22 cellular contexts compared by ENCODE assay signal in the genomic region with DNA sequence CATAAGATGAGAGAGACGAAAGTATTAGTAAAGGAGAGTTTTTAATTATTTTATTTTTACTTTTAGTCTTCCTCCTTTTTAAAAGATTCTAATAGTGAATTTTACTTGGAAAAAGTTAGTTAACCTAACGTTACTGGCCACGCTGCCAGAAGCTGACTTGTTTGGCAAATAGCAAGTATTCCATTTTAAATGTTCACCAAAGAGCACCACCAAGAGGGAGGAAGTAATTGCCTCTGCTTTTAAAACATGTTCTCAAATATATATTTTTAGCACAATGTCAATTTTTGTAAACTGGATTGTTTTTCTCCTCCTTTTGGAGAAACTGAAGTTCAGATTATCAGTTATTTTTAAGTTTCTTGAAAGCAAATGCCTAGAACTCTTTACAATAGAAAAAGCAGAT.
"Had no signal": no experiment of that assay in that cellular context is flagged by ENCODE, and none has a peak within 500 bp of the region (broad histone marks: within the 10 kb centered on the region; RNA-seq: fewer than 3 reads in every experiment).

No MANE protein-coding gene starts in this region.

- H3K27me3 ChIP-seq: ascending aorta, body of pancreas had no signal

- H3K4me3 ChIP-seq: ascending aorta, body of pancreas, K562 had no signal

- H3K9me3 ChIP-seq: ascending aorta, body of pancreas had no signal

- FAIRE-seq: bronchial epithelial cell, K562, RCC 7860 had no signal

- H3K36me3 ChIP-seq: ascending aorta had no signal

- H3K27ac ChIP-seq: ascending aorta, body of pancreas had no signal

- DNase-seq: activated CD4-positive, alpha-beta T cell treated with anti-CD3 and anti-CD28 coated beads for 48 hours; activated CD4-positive, alpha-beta T cell treated with anti-CD3 and anti-CD28 coated beads, Interleukin-2, amount 50 U/mL, for 4 hours; activated CD4-positive, CD25-positive, alpha-beta regulatory T cell treated with anti-CD3 and anti-CD28 coated beads, Interleukin-2, amount 50 U/mL, for 72 hours; activated CD8-positive, alpha-beta memory T cell treated with anti-CD3 and anti-CD28 coated beads, Interleukin-2, amount 50 U/mL, for 48 hours; activated CD8-positive, alpha-beta T cell treated with anti-CD3 and anti-CD28 coated beads, Interleukin-2, amount 10 ng/mL, durations not matched to agents 7 days and 5 days; activated naive CD4-positive, alpha-beta T cell treated with anti-CD3 and anti-CD28 coated beads, Interleukin-2, amount 50 U/mL, for 16 hours; activated T-cell treated with anti-CD3 and anti-CD28 coated beads, Interleukin-2, amount 50 U/mL, for 1 hour; body of pancreas; Karpas-422; MM.1S; NCI-H1105; NCI-H1436 treated with DMSO at 0.1 percent for 48 hours; NCI-H187; NCI-H2081; NCI-H446; NCI-H524; PC-3; SHP77 had no signal

- H3K4me1 ChIP-seq: ascending aorta, body of pancreas had no signal
